Comparison of ENCODE assay signal across 11 cellular contexts in genomic region chr15:32659340-32659831, GRCh38. TPM values are rescaled to one million over a fixed set of nuclear protein-coding genes. Genes with fewer than 3 reads are reported as not detected.
DNase-seq lines count a peak whose midpoint lies in the region; ATAC-seq and TF ChIP-seq lines count a peak whose summit lies in the region.
"Had no signal": no experiment of that assay in that cellular context is flagged by ENCODE, and none has a peak within 500 bp of the region (broad histone marks: within the 10 kb centered on the region; RNA-seq: fewer than 3 reads in every experiment).

No MANE protein-coding gene starts in this region.

- H3K9me3 Mint-ChIP-seq in activated CD4-positive, alpha-beta memory T cell treated with anti-CD3 and anti-CD28 coated beads for 36 hours, result no peaks in the 10 kb centered on the region
- H3K9me3 Mint-ChIP-seq: CD4-positive, alpha-beta memory T cell; naive B cell; T-helper 1 cell treated with Interleukin-12 subunit alpha and Interleukin-12 subunit beta and Interleukin-4 antibody, amounts not matched to agents 30 μg/mL and 1 μg/mL, for 36 hours had no signal

- no peak overlapping the region for H3K4me3 Mint-ChIP-seq in activated CD4-positive, alpha-beta memory T cell treated with anti-CD3 and anti-CD28 coated beads for 36 hours
- H3K4me3 Mint-ChIP-seq: CD4-positive, alpha-beta memory T cell; naive B cell; T-helper 1 cell treated with Interleukin-12 subunit alpha and Interleukin-12 subunit beta and Interleukin-4 antibody, amounts not matched to agents 30 μg/mL and 1 μg/mL, for 36 hours had no signal

- H3K4me1 Mint-ChIP-seq in activated CD4-positive, alpha-beta memory T cell treated with anti-CD3 and anti-CD28 coated beads for 36 hours (ENCODE audit: low read depth), result peaks cover 10% of the 10 kb centered on the region

- H3K36me3 Mint-ChIP-seq in activated CD4-positive, alpha-beta memory T cell treated with anti-CD3 and anti-CD28 coated beads for 36 hours, result no peaks in the 10 kb centered on the region
- H3K36me3 Mint-ChIP-seq: CD4-positive, alpha-beta memory T cell; naive B cell had no signal

- TF ChIP-seq CTCF in 22Rv1 (IDR thresholded peaks at IDR 0.05) (0 out of 2 replicates have a peak, but pooled peaks have one; percentile 20), VCaP (conservative IDR thresholded peaks at IDR 0.05) (peak; percentile 48)

- H3K27ac ChIP-seq in 22Rv1, result no peak overlapping the region
- peak overlapping the region; percentile 89 for H3K27ac ChIP-seq in VCaP

- DNase-seq in HK-2 (ENCODE audit: unreplicated experiment), result peak; percentile 58
- DNase-seq in islet precursor cell, result peak; percentile 74
- DNase-seq in HEK293T (ENCODE audit: extremely low spot score), result no peak
- DNase-seq in NCI-H1105 (lab: John Stamatoyannopoulos, UW), result no peak
- no peak for DNase-seq in activated CD4-positive, alpha-beta memory T cell treated with anti-CD3 and anti-CD28 coated beads for 36 hours
- DNase-seq: CD4-positive, alpha-beta memory T cell; naive B cell had no signal

- H3K27me3 Mint-ChIP-seq in activated CD4-positive, alpha-beta memory T cell treated with anti-CD3 and anti-CD28 coated beads for 36 hours, result no peaks in the 10 kb centered on the region
- H3K27me3 Mint-ChIP-seq: CD4-positive, alpha-beta memory T cell; naive B cell had no signal

- POLR2A ChIA-PET in HEK293T (lab: Yijun Ruan, JAX), result no interaction called here
- POLR2A ChIA-PET in activated CD4-positive, alpha-beta memory T cell treated with anti-CD3 and anti-CD28 coated beads for 36 hours (lab: Charles Lee), result no interaction called here

- intact Hi-C loops in activated CD4-positive, alpha-beta memory T cell treated with anti-CD3 and anti-CD28 coated beads for 36 hours (cut with micrococcal nuclease), result no loop called here

- CTCF ChIA-PET in HEK293T (lab: Yijun Ruan, JAX), result interaction anchor here (0.5 to 1.1 kb wide), 2 partner anchors 10 to 335 kb away, joined by 3 to 4 read pairs; no protein-coding TSS in a partner anchor
- CTCF ChIA-PET in activated CD4-positive, alpha-beta memory T cell treated with anti-CD3 and anti-CD28 coated beads for 36 hours (lab: Charles Lee), result interaction anchor here (0.7 kb wide), 1 partner anchor 181 kb away, joined by 3 read pairs; no protein-coding TSS in a partner anchor

- ATAC-seq in GM21526 (IDR thresholded peaks at IDR 0.05; ENCODE audit: low FRiP score, unreplicated experiment), result no peak

- H3K27ac Mint-ChIP-seq in activated CD4-positive, alpha-beta memory T cell treated with anti-CD3 and anti-CD28 coated beads for 36 hours, result no peak overlapping the region
- H3K27ac Mint-ChIP-seq: CD4-positive, alpha-beta memory T cell; T-helper 1 cell treated with Interleukin-12 subunit alpha and Interleukin-12 subunit beta and Interleukin-4 antibody, amounts not matched to agents 30 μg/mL and 1 μg/mL, for 36 hours had no signal

TF ChIP-seq in HEK293T, 16 proteins besides CTCF, POLR2A, EP300 and RAD21:
- TF ChIP-seq BHLHE40 (IDR thresholded peaks at IDR 0.05; ENCODE audit: borderline replicate concordance), result no peak
TF ChIP-seq in HEK293T: peak in this region for 0.

RNA-seq across cellular contexts. Expression of gene SCG5, which starts 17.9 kb away (rescaled TPM):
- total RNA-seq in activated CD4-positive, alpha-beta memory T cell treated with anti-CD3 and anti-CD28 coated beads for 36 hours, result 1 to 10 TPM; 1.6 to 2.2 TPM

RNA-seq across cellular contexts. Expression of gene ARHGAP11A, which starts 44.1 kb away (rescaled TPM):
- total RNA-seq in activated CD4-positive, alpha-beta memory T cell treated with anti-CD3 and anti-CD28 coated beads for 36 hours, result 100 to 1,000 TPM; 112 to 122 TPM

RNA-seq across cellular contexts. Expression of gene GREM1, which starts 58.4 kb away (rescaled TPM):
- total RNA-seq in activated CD4-positive, alpha-beta memory T cell treated with anti-CD3 and anti-CD28 coated beads for 36 hours, result not detected
- total RNA-seq: CD4-positive, alpha-beta memory T cell had no signal

Comparison
In these comparisons a context has a peak if more than half of its experiments do, and no peak if none do; other contexts are left out.
1. DNase-seq: peak in HK-2 (single experiment) and islet precursor cell (single experiment); none in HEK293T (single experiment), NCI-H1105 (single experiment) and activated CD4-positive, alpha-beta memory T cell treated with anti-CD3 and anti-CD28 coated beads for 36 hours (single experiment).